8 cellular contexts compared by ENCODE assay signal in the genomic region with DNA sequence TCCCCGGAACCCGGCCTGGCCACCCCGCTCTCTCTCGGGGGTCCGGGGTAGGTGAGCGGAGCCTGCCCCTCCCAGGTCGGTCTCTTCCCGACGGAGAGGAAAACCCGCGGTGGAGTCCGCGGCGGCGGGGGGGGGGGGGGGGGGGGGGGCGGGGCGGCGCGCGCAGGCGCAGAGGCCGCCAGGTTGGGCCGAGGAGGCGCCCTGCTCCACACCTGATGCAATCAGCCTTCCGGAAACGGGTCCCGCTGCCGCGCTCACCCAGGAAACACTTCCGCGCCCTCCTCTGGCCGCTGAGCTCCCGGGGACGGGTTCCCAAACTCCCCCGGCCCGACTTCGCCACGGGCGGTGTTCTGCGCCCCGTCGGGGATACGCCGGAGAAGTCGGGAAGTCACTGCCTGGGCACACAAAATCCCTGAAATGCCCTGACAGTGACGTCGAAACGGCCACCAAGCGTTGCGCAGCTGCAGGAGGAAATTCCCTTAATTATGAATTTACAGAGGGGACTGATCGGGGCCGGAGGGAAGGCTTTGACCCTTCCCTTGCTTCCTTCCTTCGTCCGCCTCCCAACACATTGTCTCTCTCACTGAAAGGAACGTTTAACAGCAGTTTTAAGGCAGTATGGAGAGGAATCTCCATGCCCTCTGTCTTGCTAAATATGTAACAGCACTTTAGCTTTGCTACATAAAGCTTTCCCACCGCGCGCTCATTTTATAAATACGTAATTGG. TPM values are rescaled to one million over a fixed set of nuclear protein-coding genes. Genes with fewer than 3 reads are reported as not detected.
DNase-seq lines count a peak whose midpoint lies in the region; ATAC-seq and TF ChIP-seq lines count a peak whose summit lies in the region.

No MANE protein-coding gene starts in this region.

- H3K27me3 ChIP-seq in ectodermal cell (ENCODE audit: control insufficient read depth, insufficient read depth, low read length, poor library complexity, severe bottlenecking) (peaks cover 14% of the 10 kb centered on the region), mesendoderm (ENCODE audit: insufficient read depth, low read length, poor library complexity) (no peaks in the 10 kb centered on the region)

- no peak overlapping the region for H2BK120ac ChIP-seq in mesendoderm (ENCODE audit: low read depth, low read length)

- peak overlapping the region; percentile 43 for H2BK5ac ChIP-seq in mesendoderm (ENCODE audit: low read length)

- H3K27ac ChIP-seq in 22Rv1 (peak overlapping the region; percentile 85), ectodermal cell (ENCODE audit: insufficient read depth, low read depth, low read length, poor library complexity, severe bottlenecking) (peak overlapping the region; percentile 70), mesendoderm (ENCODE audit: low read depth, low read length) (peak overlapping the region; percentile 81)

- no peaks in the 10 kb centered on the region for H3K79me2 ChIP-seq in mesendoderm (ENCODE audit: control insufficient read depth, insufficient read depth, low read length)

- TF ChIP-seq CTCF in 22Rv1 (IDR thresholded peaks at IDR 0.05), result peak; percentile 38

- peak overlapping the region; percentile 37 for H3K4ac ChIP-seq in mesendoderm (ENCODE audit: low read depth, low read length)

- no peaks in the 10 kb centered on the region for H3K9me3 ChIP-seq in ectodermal cell (ENCODE audit: control insufficient read depth, low read length)

- H3K4me2 ChIP-seq in mesendoderm (ENCODE audit: low read length), result peak overlapping the region; percentile 86

- H4K8ac ChIP-seq in mesendoderm (ENCODE audit: low read depth, low read length), result peak overlapping the region; percentile 94

- H2AK5ac ChIP-seq in mesendoderm (ENCODE audit: low read length), result no peak overlapping the region

- H3K4me1 ChIP-seq in ectodermal cell (ENCODE audit: control insufficient read depth, insufficient read depth, low read length), result peaks cover 11% of the 10 kb centered on the region
- peaks cover 5% of the 10 kb centered on the region for H3K4me1 ChIP-seq in mesendoderm (ENCODE audit: control insufficient read depth, low read depth, low read length)

- ATAC-seq in GM18502 (IDR thresholded peaks at IDR 0.05; ENCODE audit: poor library complexity, unreplicated experiment) (peak; percentile 60), HG02938 (IDR thresholded peaks at IDR 0.05; ENCODE audit: unreplicated experiment) (peak; percentile 38)

- H3K4me3 ChIP-seq in ectodermal cell (ENCODE audit: insufficient read depth, low read depth, low read length) (peak overlapping the region; percentile 56), mesendoderm (ENCODE audit: low read length) (peak overlapping the region; percentile 68)

- 1 to 2% methylated on average over 59 of the region's 59 CpGs for WGBS in ectodermal cell, 2 experiments
- WGBS in mesendoderm (ENCODE audit: extremely low coverage, insufficient coverage, low lambda C conversion rate), result no CpG with 5 or more reads among the region's 59 CpGs

- peak overlapping the region; percentile 98 for H3K18ac ChIP-seq in mesendoderm (ENCODE audit: low read length)

- H3K36me3 ChIP-seq in ectodermal cell (ENCODE audit: control insufficient read depth, insufficient read depth, low read length) (no peaks in the 10 kb centered on the region), mesendoderm (ENCODE audit: control insufficient read depth, insufficient read depth, low read length) (no peaks in the 10 kb centered on the region)

- no peaks in the 10 kb centered on the region for H3K79me1 ChIP-seq in mesendoderm (ENCODE audit: low read length)

- no peak overlapping the region for H2BK15ac ChIP-seq in mesendoderm (replicated peaks; ENCODE audit: low read depth)

- peak overlapping the region; percentile 74 for H4K5ac ChIP-seq in mesendoderm (ENCODE audit: low read length)

- no peak overlapping the region for H3K23ac ChIP-seq in mesendoderm (ENCODE audit: low read length)

- peak overlapping the region; percentile 93 for H3K56ac ChIP-seq in mesendoderm (ENCODE audit: low read length)

- DNase-seq in NCI-H2029 treated with DMSO at 0.1 percent for 48 hours (lab: John Stamatoyannopoulos, UW) (peak; percentile 57), mesendoderm (peak; percentile 91)
- peak; percentile 42 for DNase-seq in activated CD4-positive, CD25-positive, alpha-beta regulatory T cell treated with anti-CD3 and anti-CD28 coated beads, Interleukin-2, amount 50 U/mL, for 72 hours
- DNase-seq in stimulated activated CD8-positive, alpha-beta memory T cell treated with anti-CD3 and anti-CD28 coated beads, Interleukin-7, amount 100 ng/mL, for 48 hours (ENCODE audit: extremely low read depth in 1 of 2, low read depth in 1 of 2), result peak; percentile 29 to 60

- H3K9ac ChIP-seq in mesendoderm (ENCODE audit: low read length), result peak overlapping the region; percentile 94

RNA-seq across cellular contexts. Expression of a gene that starts 2.1 kb away (rescaled TPM):
- 55.7 TPM for polyA plus RNA-seq in ectodermal cell (2013, experiment 1 of 4)
- 58.1 TPM for polyA plus RNA-seq in ectodermal cell (2013, experiment 2 of 4)
- polyA plus RNA-seq in ectodermal cell (2013, experiment 3 of 4), result 43.8 TPM
- polyA plus RNA-seq in ectodermal cell (2013, experiment 4 of 4), result 49.2 TPM
- polyA plus RNA-seq in mesendoderm (2013, experiment 1 of 2), result 38.9 TPM
- polyA plus RNA-seq in mesendoderm (2013, experiment 2 of 2), result 39.4 TPM

RNA-seq across cellular contexts. Expression of a gene that starts 40.3 kb away (rescaled TPM):
- polyA plus RNA-seq in ectodermal cell (2013, experiment 1 of 4), result 541 TPM
- 519 TPM for polyA plus RNA-seq in ectodermal cell (2013, experiment 2 of 4)
- 410 TPM for polyA plus RNA-seq in ectodermal cell (2013, experiment 3 of 4)
- polyA plus RNA-seq in ectodermal cell (2013, experiment 4 of 4), result 399 TPM
- 1,131 TPM for polyA plus RNA-seq in mesendoderm (2013, experiment 1 of 2)
- polyA plus RNA-seq in mesendoderm (2013, experiment 2 of 2), result 1,131 TPM

Comparison
In these comparisons a context has a peak if more than half of its experiments do, and no peak if none do; other contexts are left out.
1. Peak in every context shown above with its lines: DNase-seq, ATAC-seq, H3K4me3 ChIP-seq and H3K27ac ChIP-seq.